ENCODE assay signal across 10 cellular contexts in genomic region chr13:77381059-77381458, GRCh38.
"Had no signal": no experiment of that assay in that cellular context is flagged by ENCODE, and none has a peak within 500 bp of the region (broad histone marks: within the 10 kb centered on the region; RNA-seq: fewer than 3 reads in every experiment).

No MANE protein-coding gene starts in this region.

- DNase-seq: GM23248, GOT3, H7, H9, HCEC 1CT, HFFc6 had no signal

- H3K9me3 Mint-ChIP-seq: H9 had no signal

- H3K27ac ChIP-seq: GM23248 had no signal

- H3K36me3 ChIP-seq: HAP-1 had no signal

- H2AFZ ChIP-seq: GM23248 had no signal

- FAIRE-seq: H1, H54 had no signal

- ATAC-seq: HCT116 had no signal

- H3K4me3 Mint-ChIP-seq: H9, HFFc6 had no signal

- H3K27ac Mint-ChIP-seq: HFFc6 had no signal

- H3K4me3 ChIP-seq: GM23248, HAP-1 had no signal

- H3K9me3 ChIP-seq: HAP-1 had no signal
